Comparison of ENCODE assay signal across 8 cellular contexts in genomic region chr2:18378020-18378653, GRCh38.
DNase-seq lines count a peak whose midpoint lies in the region; ATAC-seq and TF ChIP-seq lines count a peak whose summit lies in the region.

No MANE protein-coding gene starts in this region.

- TF ChIP-seq RAD21 in neural cell (conservative IDR thresholded peaks at IDR 0.05), result peak; percentile 92

- H3K27me3 ChIP-seq in MG63 (no peaks in the 10 kb centered on the region), fibroblast of lung (ENCODE audit: control insufficient read depth, insufficient read depth, low read length) (no peaks in the 10 kb centered on the region), neural cell (ENCODE audit: insufficient read depth, low read depth, low read length) (no peaks in the 10 kb centered on the region)

- H3K27ac ChIP-seq in HEK293 (ENCODE audit: extremely low read depth, low read depth, low read length), result no peak overlapping the region
- H3K27ac ChIP-seq in fibroblast of lung (ENCODE audit: insufficient read depth, low read length), result no peak overlapping the region
- H3K27ac ChIP-seq in neural cell (ENCODE audit: low read length), result no peak overlapping the region

- POLR2A ChIA-PET in HEK293 (lab: Yijun Ruan, JAX), result no interaction called here

- peak; percentile 74 for TF ChIP-seq CTCF in GM12872 (IDR thresholded peaks at IDR 0.05; ENCODE audit: insufficient read depth, low read depth, low read length)
- TF ChIP-seq CTCF in HEK293 (tag by site-specific recombination; IDR thresholded peaks at IDR 0.05), result peak; percentile 53; the same call in 1 of the 2 replicates
- TF ChIP-seq CTCF in fibroblast of lung (conservative IDR thresholded peaks at IDR 0.05 in 1 of 2, IDR thresholded peaks at IDR 0.05 in 1 of 2; ENCODE audit: low read depth in 1 of 2, low read length in 2 of 2), result peak; percentile 83 to 84
- TF ChIP-seq CTCF in neural cell (IDR thresholded peaks at IDR 0.05; ENCODE audit: poor library complexity, severe bottlenecking), result peak; percentile 86

- H3K4me1 ChIP-seq in HEK293 (ENCODE audit: control insufficient read depth, insufficient read depth, low read length) (0 out of 2 replicates have a peak, but pooled peaks cover under 1% of the 10 kb centered on the region), fibroblast of lung (ENCODE audit: control insufficient read depth, extremely low read depth, insufficient read depth, low read length) (no peaks in the 10 kb centered on the region)

- CTCF ChIA-PET in HEK293 (lab: Yijun Ruan, JAX), result interaction anchor here (0.6 to 3.4 kb wide), 33 partner anchors 8 to 1596 kb away, joined by 3 to 26 read pairs (median 4); no protein-coding TSS in a partner anchor

- no peaks in the 10 kb centered on the region for H3F3A ChIP-seq in neural cell (ENCODE audit: insufficient read depth, low read length, poor library complexity, severe bottlenecking)

- no peaks in the 10 kb centered on the region for H3K9me2 ChIP-seq in neural cell (ENCODE audit: insufficient read depth, low read length)

- H3K4me2 ChIP-seq in fibroblast of lung (ENCODE audit: extremely low read depth, insufficient read depth, low read length) (no peak overlapping the region), neural cell (ENCODE audit: low read length) (no peak overlapping the region)

- H3K9ac ChIP-seq in fibroblast of lung (ENCODE audit: insufficient read depth, low read length) (no peak overlapping the region), neural cell (ENCODE audit: low read length) (no peak overlapping the region)

- H3K4me3 ChIP-seq in HEK293 (ENCODE audit: low read depth, low read length) (no peak overlapping the region), MG63 (no peak overlapping the region), fibroblast of lung (replicated peaks in 1 of 4; ENCODE audit: control extremely low read depth in 1 of 4, insufficient read depth in 1 of 4, low read depth in 3 of 4, low read length in 4 of 4) (no peak overlapping the region), neural cell (ENCODE audit: low read length) (no peak overlapping the region)

- H3K36me3 ChIP-seq in HEK293 (ENCODE audit: control insufficient read depth in 2 of 2, insufficient read depth in 1 of 2, low read length in 2 of 2) (no peaks in the 10 kb centered on the region), MG63 (no peaks in the 10 kb centered on the region), fibroblast of lung (ENCODE audit: control insufficient read depth, insufficient read depth, low read length) (no peaks in the 10 kb centered on the region), neural cell (ENCODE audit: insufficient read depth, low read length) (no peaks in the 10 kb centered on the region)

- H3K9me3 ChIP-seq in HEK293 (ENCODE audit: control insufficient read depth, insufficient read depth, low read depth, low read length) (no peaks in the 10 kb centered on the region), MG63 (no peaks in the 10 kb centered on the region), fibroblast of lung (ENCODE audit: control insufficient read depth, insufficient read depth, low read depth, low read length) (no peaks in the 10 kb centered on the region), neural cell (ENCODE audit: low read length) (no peaks in the 10 kb centered on the region)

- DNase-seq in AG08395 (ENCODE audit: low spot score), result peak; percentile 61
- peak; percentile 9 for DNase-seq in MG63
- peak; percentile 38 to 61 for DNase-seq in fibroblast of lung (ENCODE audit: low read depth in 2 of 2)
- no peak for DNase-seq in activated CD4-positive, CD25-positive, alpha-beta regulatory T cell treated with anti-CD3 and anti-CD28 coated beads, Interleukin-2, amount 50 U/mL, for 72 hours

- H2AFZ ChIP-seq in fibroblast of lung (ENCODE audit: low read length) (no peak overlapping the region), neural cell (ENCODE audit: low read depth, low read length) (no peak overlapping the region)

- H4K20me1 ChIP-seq in fibroblast of lung (ENCODE audit: control insufficient read depth, extremely low read depth, insufficient read depth, low read length) (no peaks in the 10 kb centered on the region), neural cell (ENCODE audit: insufficient read depth) (no peaks in the 10 kb centered on the region)

- no peak for TF ChIP-seq EP300 in neural cell (conservative IDR thresholded peaks at IDR 0.05; ENCODE audit: poor library complexity, severe bottlenecking)

- H3K79me2 ChIP-seq in fibroblast of lung (ENCODE audit: control insufficient read depth, insufficient read depth, low read length) (no peaks in the 10 kb centered on the region), neural cell (replicated peaks; ENCODE audit: insufficient read depth, low read length) (no peaks in the 10 kb centered on the region)

- ATAC-seq in SK-N-SH treated with all-trans-retinoic acid at 6 μM for 48 hours, result peak; percentile 92

TF ChIP-seq in HEK293, 187 proteins besides CTCF, POLR2A, EP300 and RAD21:
- TF ChIP-seq ZNF654 (tag by site-specific recombination; IDR thresholded peaks at IDR 0.05; ENCODE audit: low read depth), result peak; percentile 64
- TF ChIP-seq ZNF184 (tag by site-specific recombination; IDR thresholded peaks at IDR 0.05), result no peak

TF ChIP-seq in SK-N-SH treated with all-trans-retinoic acid at 6 μM for 48 hours, 23 proteins besides CTCF, POLR2A, EP300 and RAD21 (continues in another document):
- TF ChIP-seq ZC3H10 (CRISPR knock-in tag; IDR thresholded peaks at IDR 0.05) (no peak), PATZ1 (CRISPR knock-in tag; IDR thresholded peaks at IDR 0.05; ENCODE audit: borderline replicate concordance) (no peak), ZFP30 (CRISPR knock-in tag; IDR thresholded peaks at IDR 0.05) (no peak), RARB (CRISPR knock-in tag; IDR thresholded peaks at IDR 0.05) (no peak), CSRNP3 (CRISPR knock-in tag; IDR thresholded peaks at IDR 0.05) (no peak), ZNF70 (CRISPR knock-in tag; IDR thresholded peaks at IDR 0.05) (no peak), ZNF8 (CRISPR knock-in tag; IDR thresholded peaks at IDR 0.05) (no peak)

TF ChIP-seq in neural cell, 6 proteins besides CTCF, POLR2A, EP300 and RAD21:
- TF ChIP-seq EZH2 (IDR thresholded peaks at IDR 0.05; ENCODE audit: borderline replicate concordance, insufficient read depth, low read length, poor library complexity, severe bottlenecking), result no peak
- TF ChIP-seq SMC3 (conservative IDR thresholded peaks at IDR 0.05; ENCODE audit: poor library complexity), result peak; percentile 95
TF ChIP-seq in neural cell: peak in this region for 1.
